Comparison of ENCODE assay signal across 16 cellular contexts in the genomic region with DNA sequence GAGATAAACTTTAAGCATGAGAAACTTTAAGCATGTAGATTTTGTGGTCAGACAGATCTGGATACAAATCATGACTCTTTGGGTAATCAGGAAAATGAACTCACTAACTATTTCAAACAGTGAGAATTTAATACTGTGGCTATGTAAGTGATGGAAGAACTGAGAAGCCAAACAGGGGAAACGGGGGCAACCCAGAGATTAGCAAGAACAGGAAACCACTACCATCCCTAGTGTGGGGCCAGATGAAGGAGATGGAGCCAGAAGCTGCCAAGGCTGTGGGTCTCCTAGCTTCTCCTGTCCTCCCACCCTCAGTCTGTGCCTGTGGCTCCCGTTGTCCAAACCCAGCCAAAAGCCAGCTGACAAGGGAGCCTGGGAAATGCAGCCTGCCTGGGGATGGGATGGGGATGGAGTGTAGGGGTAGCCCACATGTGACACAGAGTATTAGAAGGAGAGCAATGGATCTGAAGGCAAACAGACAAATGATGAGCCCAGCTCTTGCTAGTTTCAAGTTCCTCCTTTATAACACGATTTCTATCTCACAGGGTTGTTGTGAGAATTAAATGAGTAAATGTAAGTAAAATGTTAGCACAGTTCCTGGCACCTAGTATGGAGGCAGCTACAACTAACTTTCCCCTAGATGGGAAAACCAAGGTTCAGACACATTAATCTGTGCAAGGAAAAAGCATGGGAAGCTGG. TPM values are rescaled to one million over a fixed set of nuclear protein-coding genes. Genes with fewer than 3 reads are reported as not detected.
A peak's percentile ranks its signal among the peaks of the same experiment; 100 is the strongest.
DNase-seq lines count a peak whose midpoint lies in the region; ATAC-seq, FAIRE-seq and TF ChIP-seq lines count a peak whose summit lies in the region.
"Had no signal": no experiment of that assay in that cellular context is flagged by ENCODE, and none has a peak within 500 bp of the region (broad histone marks: within the 10 kb centered on the region; RNA-seq: fewer than 3 reads in every experiment).

No MANE protein-coding gene starts in this region.

- no peak overlapping the region for H3K4me3 ChIP-seq in GM12878

- BruUV-seq in GM12878 (replicated peaks; lab: Mats Ljungman, UMichigan), result no TSS peak

- no peaks in the 10 kb centered on the region for H3K79me2 ChIP-seq in GM12878 (ENCODE audit: control insufficient read depth, insufficient read depth, low read length)
- H3K79me2 ChIP-seq: hepatocyte had no signal

- peak overlapping the region; percentile 8 for H3K27ac Mint-ChIP-seq in stimulated activated memory B cell treated with anti-CD40 and anti-IgM and Interleukin-4, amounts not matched to agents 10 μg/mL and 1 μg/mL and 100 μg/mL, for 72 hours

- peaks cover 51% of the 10 kb centered on the region for H3K27me3 Mint-ChIP-seq in stimulated activated memory B cell treated with anti-CD40 and anti-IgM and Interleukin-4, amounts not matched to agents 10 μg/mL and 1 μg/mL and 100 μg/mL, for 72 hours

- peaks cover 6 to 15% of the 10 kb centered on the region in 2 experiments for H3K27me3 ChIP-seq in GM12878 (replicated peaks in 1 of 2; ENCODE audit: control insufficient read depth in 2 of 2, insufficient read depth in 2 of 2, low read length in 1 of 2)

- no peaks in the 10 kb centered on the region; the same call in 2 of the 3 replicates for H3K9me3 ChIP-seq in GM12878 (replicated peaks; ENCODE audit: control insufficient read depth, insufficient read depth, low read length)
- H3K9me3 ChIP-seq: upper lobe of left lung had no signal

- no peak for TF ChIP-seq CTCF in GM12878 (IDR thresholded peaks at IDR 0.05 in 2 of 3, conservative IDR thresholded peaks at IDR 0.05 in 1 of 3; ENCODE audit: control insufficient read depth in 2 of 3, extremely low read depth in 1 of 3, insufficient read depth in 1 of 3, low read depth in 3 of 3, low read length in 3 of 3)

- in situ Hi-C loops in GM12878 (cut with MboI), result no loop called here

- peaks cover 13% of the 10 kb centered on the region for H3K4me1 Mint-ChIP-seq in stimulated activated memory B cell treated with anti-CD40 and anti-IgM and Interleukin-4, amounts not matched to agents 10 μg/mL and 1 μg/mL and 100 μg/mL, for 72 hours

- H3K9me3 Mint-ChIP-seq in stimulated activated memory B cell treated with anti-CD40 and anti-IgM and Interleukin-4, amounts not matched to agents 10 μg/mL and 1 μg/mL and 100 μg/mL, for 72 hours, result no peaks in the 10 kb centered on the region

- H2AFZ ChIP-seq in GM12878 (ENCODE audit: control insufficient read depth, low read depth, low read length), result no peak overlapping the region

- no peaks in the 10 kb centered on the region for H3K36me3 Mint-ChIP-seq in stimulated activated memory B cell treated with anti-CD40 and anti-IgM and Interleukin-4, amounts not matched to agents 10 μg/mL and 1 μg/mL and 100 μg/mL, for 72 hours

- TF ChIP-seq POLR2A in GM12878 (IDR thresholded peaks at IDR 0.05; ENCODE audit: low read depth, low read length), result no peak

- intact Hi-C loops in GM12878 (cut with micrococcal nuclease; ENCODE audit: unreplicated experiment), result no loop called here

- POLR2A ChIA-PET in GM12878 (lab: Charles Lee), result interaction anchor here (0.6 to 0.7 kb wide), 2 partner anchors 30 to 100 kb away, joined by 4 to 5 read pairs; no protein-coding TSS in a partner anchor

- FAIRE-seq in GM12878 (lab: Jason Lieb, UNC), result no peak
- FAIRE-seq: HTR-8/SVneo had no signal

- H4K20me1 ChIP-seq in GM12878 (ENCODE audit: control insufficient read depth, insufficient read depth), result no peaks in the 10 kb centered on the region

- no peaks in the 10 kb centered on the region for H3K36me3 ChIP-seq in GM12878 (ENCODE audit: control insufficient read depth in 2 of 2, insufficient read depth in 2 of 2, low read length in 1 of 2)
- H3K36me3 ChIP-seq: upper lobe of left lung, WERI-Rb-1 had no signal

- DNase-seq in activated CD8-positive, alpha-beta memory T cell treated with anti-CD3 and anti-CD28 coated beads for 24 hours, result peak; percentile 55
- DNase-seq in activated CD8-positive, alpha-beta memory T cell treated with anti-CD3 and anti-CD28 coated beads, Interleukin-2, amount 50 U/mL, for 48 hours, result no peak
- DNase-seq in NOMO-1 treated with DMSO at 0.1 percent for 48 hours (lab: John Stamatoyannopoulos, UW; ENCODE audit: unreplicated experiment) (peak; percentile 50), GM12878 (ENCODE audit: low read depth, low spot score) (no peak), left lobe of liver (ENCODE audit: low spot score) (no peak), NCI-H1436 treated with DMSO at 0.1 percent for 48 hours (lab: John Stamatoyannopoulos, UW) (no peak)
- DNase-seq: activated effector memory CD4-positive, alpha-beta T cell treated with anti-CD3 and anti-CD28 coated beads, Interleukin-2, amount 50 U/mL, for 16 hours; occipital lobe; SHP77 had no signal

- peak; percentile 37; the same call in 2 of the 3 replicates for ATAC-seq in GM12878
- ATAC-seq in stimulated activated memory B cell treated with anti-CD40 and anti-IgM and Interleukin-4, amounts not matched to agents 10 μg/mL and 1 μg/mL and 100 μg/mL, for 72 hours, result peak; percentile 50
- ATAC-seq in left lobe of liver, result no peak
- ATAC-seq in HG02763 (IDR thresholded peaks at IDR 0.05; ENCODE audit: unreplicated experiment), result no peak
- ATAC-seq: HCT116 had no signal

- H3K4me1 ChIP-seq in GM12878 (ENCODE audit: control insufficient read depth, insufficient read depth, low read length), result peaks cover 13% of the 10 kb centered on the region

- no peak for TF ChIP-seq RAD21 in GM12878 (IDR thresholded peaks at IDR 0.05; ENCODE audit: insufficient read depth, low read depth, low read length)

- SMC1A ChIA-PET in GM12878 (lab: Charles Lee; ENCODE audit: uncharacterized antibody, unreplicated experiment), result interaction anchor here (1.0 kb wide), 1 partner anchor 23 kb away, joined by 4 read pairs; no protein-coding TSS in a partner anchor

- 0% methylated on average over 3 of the region's 3 CpGs for WGBS in GM12878 (ENCODE audit: insufficient coverage, insufficient replicate concordance, low lambda C conversion rate, missing lambda C conversion rate)

- CTCF ChIA-PET in GM12878 (lab: Yijun Ruan, JAX), result interaction anchor here (2.5 kb wide), 1 partner anchor 112 kb away, joined by 8 read pairs; a partner anchor contains a TSS

- no peak overlapping the region for H3K4me3 Mint-ChIP-seq in stimulated activated memory B cell treated with anti-CD40 and anti-IgM and Interleukin-4, amounts not matched to agents 10 μg/mL and 1 μg/mL and 100 μg/mL, for 72 hours

- H3K4me2 ChIP-seq in GM12878 (ENCODE audit: control insufficient read depth, insufficient read depth), result peak overlapping the region; percentile 59

- TF ChIP-seq EP300 in GM12878 (IDR thresholded peaks at IDR 0.05; ENCODE audit: borderline replicate concordance in 1 of 2, control insufficient read depth in 1 of 2, low read depth in 2 of 2, low read length in 2 of 2), result no peak

- no peak overlapping the region for H3K27ac ChIP-seq in GM12878 (ENCODE audit: control insufficient read depth, insufficient read depth)
- H3K27ac ChIP-seq: hepatocyte, upper lobe of left lung had no signal

- H3K9ac ChIP-seq in GM12878 (ENCODE audit: control insufficient read depth, insufficient read depth, low read length), result no peak overlapping the region

- RAD21 ChIA-PET in GM12878 (lab: Charles Lee; ENCODE audit: unreplicated experiment), result no interaction called here

TF ChIP-seq in GM12878, 131 proteins besides CTCF, POLR2A, EP300 and RAD21 (continues in another document):
- TF ChIP-seq DPF2 (IDR thresholded peaks at IDR 0.05) (no peak), ZBED1 (IDR thresholded peaks at IDR 0.05; ENCODE audit: borderline replicate concordance) (no peak), MYC (IDR thresholded peaks at IDR 0.05; ENCODE audit: insufficient read depth, insufficient read length, insufficient replicate concordance, low read length, severe bottlenecking) (no peak), POU2F2 (IDR thresholded peaks at IDR 0.05; ENCODE audit: borderline replicate concordance, low read depth, low read length) (no peak), CREM (IDR thresholded peaks at IDR 0.05; ENCODE audit: low read depth) (no peak)

RNA-seq across cellular contexts. Expression of a gene that starts 27.7 kb away (rescaled TPM):
- total RNA-seq in GM12878 (2013; cell fraction: nucleolus; rRNA removed), result 59.0 and 71.9 TPM in 2 replicates
- total RNA-seq in GM12878 (2014; rRNA removed), result 39.4 and 48.2 TPM in 2 replicates
- 42.9 and 43.3 TPM in 2 replicates for total RNA-seq in GM12878 (2014; rRNA removed; fragmentation: Illumina TruSeq; extraction: Trizol)
- 40.5 and 42.2 TPM in 2 replicates for total RNA-seq in GM12878 (2021)
- 19.2 TPM for polyA plus RNA-seq in GM12878 (2011; ENCODE audit: low read depth)
- polyA plus RNA-seq in GM12878 (2011; rRNA removed), result 66.1 and 84.4 TPM in 2 replicates
- 33.6 and 37.5 TPM in 2 replicates for polyA plus RNA-seq in GM12878 (2011; cell fraction: cytosol; rRNA removed)
- polyA plus RNA-seq in GM12878 (2011; cell fraction: nucleus; rRNA removed), result 55.5 and 56.9 TPM in 2 replicates
- 22.8 and 26.9 TPM in 2 replicates for polyA plus RNA-seq in GM12878 (2012)
- 51.4 and 76.6 TPM in 2 replicates for polyA plus RNA-seq in GM12878 (2014; fragmentation: Illumina TruSeq; extraction: Trizol)
- 10 to 100 TPM; 45.7 to 61.7 TPM for polyA plus RNA-seq in GM12878 (2014; fragmentation: Nextera tagmentation; extraction: Ambion mirVana)
- polyA plus RNA-seq in GM12878 (2014; rRNA removed), result 32.2 and 37.1 TPM in 2 replicates
- polyA plus RNA-seq in GM12878 (2016; fragmentation: Nextera tagmentation; extraction: Ambion mirVana), result 10 to 100 TPM; 59.2 to 59.3 TPM
- 33.6 and 39.6 TPM in 2 replicates for polyA minus RNA-seq in GM12878 (2011; rRNA and poly(A)+ RNA removed)
- polyA minus RNA-seq in GM12878 (2011; cell fraction: cytosol; rRNA and poly(A)+ RNA removed), result 10.6 and 14.1 TPM in 2 replicates
- 34.3 and 49.7 TPM in 2 replicates for polyA minus RNA-seq in GM12878 (2011; cell fraction: nucleus; rRNA and poly(A)+ RNA removed)
- 12.1 TPM for total RNA-seq in left lobe of liver

RNA-seq across cellular contexts. Expression of a gene that starts 33.6 kb away (rescaled TPM):
- total RNA-seq in GM12878 (2013; cell fraction: nucleolus; rRNA removed), result 0.32 TPM in 1 of 2 replicates, not detected in the other
- total RNA-seq in GM12878 (2014; rRNA removed), result not detected in 2 replicates
- total RNA-seq in GM12878 (2014; rRNA removed; fragmentation: Illumina TruSeq; extraction: Trizol), result not detected in 2 replicates
- 0.10 TPM in 1 of 2 replicates, not detected in the other for total RNA-seq in GM12878 (2021)
- polyA plus RNA-seq in GM12878 (2011; ENCODE audit: low read depth), result not detected
- polyA plus RNA-seq in GM12878 (2011; rRNA removed), result not detected in 2 replicates
- 0.04 and 0.07 TPM in 2 replicates for polyA plus RNA-seq in GM12878 (2011; cell fraction: cytosol; rRNA removed)
- polyA plus RNA-seq in GM12878 (2011; cell fraction: nucleus; rRNA removed), result 0.15 TPM in 1 of 2 replicates, not detected in the other
- 0.11 TPM in 1 of 2 replicates, not detected in the other for polyA plus RNA-seq in GM12878 (2012)
- polyA plus RNA-seq in GM12878 (2014; fragmentation: Illumina TruSeq; extraction: Trizol), result 0.06 TPM in 1 of 2 replicates, not detected in the other
- not detected for polyA plus RNA-seq in GM12878 (2014; fragmentation: Nextera tagmentation; extraction: Ambion mirVana)
- polyA plus RNA-seq in GM12878 (2014; rRNA removed), result 0.24 TPM in 1 of 2 replicates, not detected in the other
- under 1 TPM in 1 of 2 experiments, not detected in 1; 0.08 TPM for polyA plus RNA-seq in GM12878 (2016; fragmentation: Nextera tagmentation; extraction: Ambion mirVana)
- not detected in 2 replicates for polyA minus RNA-seq in GM12878 (2011; rRNA and poly(A)+ RNA removed)
- not detected in 2 replicates for polyA minus RNA-seq in GM12878 (2011; cell fraction: cytosol; rRNA and poly(A)+ RNA removed)
- polyA minus RNA-seq in GM12878 (2011; cell fraction: nucleus; rRNA and poly(A)+ RNA removed), result not detected in 2 replicates
- total RNA-seq in left lobe of liver, result not detected

Comparison
In these comparisons a context has a peak if more than half of its experiments do, and no peak if none do; other contexts are left out.
1. DNase-seq: peak in activated CD8-positive, alpha-beta memory T cell treated with anti-CD3 and anti-CD28 coated beads for 24 hours (single experiment) and NOMO-1 treated with DMSO at 0.1 percent for 48 hours (single experiment); none in activated CD8-positive, alpha-beta memory T cell treated with anti-CD3 and anti-CD28 coated beads, Interleukin-2, amount 50 U/mL, for 48 hours (single experiment), GM12878 (single experiment), left lobe of liver (single experiment) and NCI-H1436 treated with DMSO at 0.1 percent for 48 hours (single experiment).
2. ATAC-seq: peak in GM12878 (single experiment) and stimulated activated memory B cell treated with anti-CD40 and anti-IgM and Interleukin-4, amounts not matched to agents 10 μg/mL and 1 μg/mL and 100 μg/mL, for 72 hours (single experiment); none in left lobe of liver (single experiment) and HG02763 (single experiment).